ENCODE assay signal across 1 cellular context in genomic region chr5:139439013-139439903, GRCh38.
TF ChIP-seq lines count a peak whose summit lies in the region.

Gene DNAJC18 (minus strand): TSS chr5:139439525. CDS start chr5:139439445, 80 bp downstream.

TF ChIP-seq in K562, 482 proteins besides CTCF, POLR2A, EP300 and RAD21 (continued from another document and continues in another):
- TF ChIP-seq MGA (IDR thresholded peaks at IDR 0.05) = no peak
- TF ChIP-seq PRDM10 (IDR thresholded peaks at IDR 0.05; ENCODE audit: partially characterized antibody) = peak; percentile 79
- no peak for TF ChIP-seq ZBTB2 (IDR thresholded peaks at IDR 0.05)
- TF ChIP-seq DPF2 (IDR thresholded peaks at IDR 0.05) = peak; percentile 70; the same call in 1 of the 2 replicates
- TF ChIP-seq ZNF511 (CRISPR knock-in tag; IDR thresholded peaks at IDR 0.05) = no peak
- TF ChIP-seq GABPB2 (CRISPR knock-in tag; conservative IDR thresholded peaks at IDR 0.05) = no peak
- TF ChIP-seq PURB (CRISPR knock-in tag; IDR thresholded peaks at IDR 0.05; ENCODE audit: low read depth) = no peak
- TF ChIP-seq SRSF1 (IDR thresholded peaks at IDR 0.05; ENCODE audit: low read depth, low read length) = no peak
- no peak for TF ChIP-seq SAFB2 (IDR thresholded peaks at IDR 0.05; ENCODE audit: borderline replicate concordance, low read depth, low read length, severe bottlenecking)
- TF ChIP-seq ZNF134 (CRISPR knock-in tag; conservative IDR thresholded peaks at IDR 0.05) = no peak
- TF ChIP-seq RBM39 (optimal IDR thresholded peaks at IDR 0.05; ENCODE audit: low read depth, low read length) = no peak
- TF ChIP-seq NR1H2 (CRISPR knock-in tag; IDR thresholded peaks at IDR 0.05) = 0 out of 2 replicates have a peak, but pooled peaks have one; percentile 23
- no peak; the same call in 1 of the 2 replicates for TF ChIP-seq STAT5A (IDR thresholded peaks at IDR 0.05; ENCODE audit: borderline replicate concordance, low read length)
- no peak for TF ChIP-seq RUNX1 (IDR thresholded peaks at IDR 0.05; ENCODE audit: low read depth)
- no peak for TF ChIP-seq ZNF699 (CRISPR knock-in tag; IDR thresholded peaks at IDR 0.05; ENCODE audit: insufficient replicate concordance)
- no peak for TF ChIP-seq ZNF384 (IDR thresholded peaks at IDR 0.05; ENCODE audit: low read depth, low read length)
- TF ChIP-seq HMG20A (CRISPR knock-in tag; conservative IDR thresholded peaks at IDR 0.05) = no peak
- TF ChIP-seq ZNF512 (tag; IDR thresholded peaks at IDR 0.05) = no peak
- TF ChIP-seq ELK1 (CRISPR knock-in tag; IDR thresholded peaks at IDR 0.05) = no peak
- TF ChIP-seq UBTF (IDR thresholded peaks at IDR 0.05; ENCODE audit: borderline replicate concordance in 1 of 2, low read depth in 2 of 2, low read length in 2 of 2) = 0 out of 4 replicates have a peak, but pooled peaks of 1 of the 2 experiments have one; percentile 15
- TF ChIP-seq CREBBP (IDR thresholded peaks at IDR 0.05; ENCODE audit: low read depth, low read length) = no peak
- no peak for TF ChIP-seq HOMEZ (CRISPR knock-in tag; IDR thresholded peaks at IDR 0.05)
- TF ChIP-seq PTBP1 (IDR thresholded peaks at IDR 0.05; ENCODE audit: low read depth, low read length) = no peak
- no peak for TF ChIP-seq ZBTB5 (IDR thresholded peaks at IDR 0.05)
